24 cellular contexts compared by ENCODE assay signal in genomic region chr9:33436445-33436844, GRCh38. TPM values are rescaled to one million over a fixed set of nuclear protein-coding genes. Genes with fewer than 3 reads are reported as not detected.
DNase-seq lines count a peak whose midpoint lies in the region; ATAC-seq and TF ChIP-seq lines count a peak whose summit lies in the region.
"Had no signal": no experiment of that assay in that cellular context is flagged by ENCODE, and none has a peak within 500 bp of the region (broad histone marks: within the 10 kb centered on the region; RNA-seq: fewer than 3 reads in every experiment).

No MANE protein-coding gene starts in this region.

- 45% methylated on average over 7 of the region's 8 CpGs for WGBS in hepatocyte (ENCODE audit: low lambda C conversion rate, missing lambda C conversion rate)

- H3K36me3 ChIP-seq in left ventricle myocardium inferior: no peaks in the 10 kb centered on the region
- H3K36me3 ChIP-seq in right atrium auricular region: no peaks in the 10 kb centered on the region
- no peaks in the 10 kb centered on the region for H3K36me3 ChIP-seq in RWPE2 (ENCODE audit: low read depth)
- no peaks in the 10 kb centered on the region for H3K36me3 ChIP-seq in hepatocyte (replicated peaks; ENCODE audit: insufficient read depth, low read depth)
- H3K36me3 ChIP-seq: colonic mucosa had no signal

- H3K4me2 ChIP-seq in hepatocyte: no peak overlapping the region

- no peaks in the 10 kb centered on the region for H3K9me2 ChIP-seq in hepatocyte (replicated peaks; ENCODE audit: insufficient read depth)

- intact Hi-C loops in left ventricle myocardium inferior (cut with micrococcal nuclease): no loop called here

- TF ChIP-seq CTCF in left ventricle myocardium inferior (IDR thresholded peaks at IDR 0.05; ENCODE audit: borderline replicate concordance) (no peak), right atrium auricular region (IDR thresholded peaks at IDR 0.05) (no peak), RWPE2 (IDR thresholded peaks at IDR 0.05; ENCODE audit: poor library complexity, severe bottlenecking) (no peak), hepatocyte (IDR thresholded peaks at IDR 0.05; ENCODE audit: poor library complexity) (no peak)

- no peaks in the 10 kb centered on the region for H3K9me3 ChIP-seq in left ventricle myocardium inferior (replicated peaks)
- no peaks in the 10 kb centered on the region for H3K9me3 ChIP-seq in right atrium auricular region
- no peaks in the 10 kb centered on the region for H3K9me3 ChIP-seq in RWPE2 (ENCODE audit: severe bottlenecking)
- H3K9me3 ChIP-seq in hepatocyte (ENCODE audit: low read depth): no peaks in the 10 kb centered on the region
- H3K9me3 ChIP-seq: colonic mucosa, mucosa of descending colon, upper lobe of left lung had no signal

- no peak for DNase-seq in left ventricle myocardium inferior
- no peak for DNase-seq in right atrium auricular region (ENCODE audit: low spot score)
- DNase-seq in RWPE2 (ENCODE audit: low spot score): no peak
- no peak for DNase-seq in hepatocyte (ENCODE audit: low spot score)
- DNase-seq: activated CD4-positive, alpha-beta memory T cell treated with anti-CD3 and anti-CD28 coated beads, Interleukin-2, amount 10 ng/mL, durations not matched to agents 7 days and 5 days; activated T-cell treated with anti-CD3 and anti-CD28 coated beads, Interleukin-2, amount 50 U/mL, for 24 hours; CD8-positive, alpha-beta T cell; colonic mucosa; DMS79 treated with DMSO at 0.1 percent for 48 hours; GOT3; mucosa of descending colon; NCI-H1092; NCI-H2081 treated with DMSO at 0.1 percent for 48 hours; NCI-H526 treated with DMSO at 0.1 percent for 48 hours; stimulated activated naive CD4-positive, alpha-beta T cell; upper lobe of left lung had no signal

- H3K4me1 ChIP-seq in left ventricle myocardium inferior (peaks cover 40% of the 10 kb centered on the region), right atrium auricular region (peaks cover 0 to 23% of the 10 kb centered on the region in 2 donors), RWPE2 (ENCODE audit: insufficient read depth, poor library complexity, severe bottlenecking) (peaks cover 8% of the 10 kb centered on the region), hepatocyte (ENCODE audit: insufficient read depth) (peaks cover 21% of the 10 kb centered on the region)
- H3K4me1 ChIP-seq: colonic mucosa had no signal

- H3K4me3 ChIP-seq in left ventricle myocardium inferior (no peak overlapping the region), right atrium auricular region (no peak overlapping the region), RWPE2 (ENCODE audit: severe bottlenecking) (no peak overlapping the region), hepatocyte (no peak overlapping the region)
- H3K4me3 ChIP-seq: colonic mucosa, mucosa of descending colon had no signal

- no peaks in the 10 kb centered on the region for H3K79me2 ChIP-seq in hepatocyte

- no peaks in the 10 kb centered on the region for H4K20me1 ChIP-seq in hepatocyte (ENCODE audit: insufficient read depth, poor library complexity, severe bottlenecking)

- H3K27ac ChIP-seq in left ventricle myocardium inferior (replicated peaks) (peak overlapping the region; percentile 66), right atrium auricular region (peak overlapping the region in 1 of 2 donors; percentile 45), RWPE2 (ENCODE audit: poor library complexity, severe bottlenecking) (no peak overlapping the region), hepatocyte (peak overlapping the region; percentile 58)
- H3K27ac ChIP-seq: colonic mucosa, VCaP had no signal

- H2AFZ ChIP-seq in hepatocyte: no peak overlapping the region

- ATAC-seq in RWPE2 (ENCODE audit: low read depth): peak; percentile 29; the same call in 1 of the 3 replicates
- no peak for ATAC-seq in HG02610 (IDR thresholded peaks at IDR 0.05; ENCODE audit: unreplicated experiment)
- no peak for ATAC-seq in GM21619 (IDR thresholded peaks at IDR 0.05; ENCODE audit: unreplicated experiment)
- ATAC-seq in GM19351 (IDR thresholded peaks at IDR 0.05; ENCODE audit: unreplicated experiment): no peak
- no peak for ATAC-seq in HG02981 (IDR thresholded peaks at IDR 0.05; ENCODE audit: unreplicated experiment)
- ATAC-seq: activated naive CD4-positive, alpha-beta T cell treated with anti-CD3 and anti-CD28 coated beads, Interleukin-2, amount 50 U/mL, for 72 hours; CD8-positive, alpha-beta T cell; mucosa of descending colon had no signal

- H3K27me3 ChIP-seq in left ventricle myocardium inferior (ENCODE audit: low read depth) (peaks cover 23% of the 10 kb centered on the region), right atrium auricular region (no peaks in the 10 kb centered on the region), RWPE2 (ENCODE audit: insufficient read depth, poor library complexity, severe bottlenecking) (no peaks in the 10 kb centered on the region), hepatocyte (no peaks in the 10 kb centered on the region)
- H3K27me3 ChIP-seq: colonic mucosa, upper lobe of left lung had no signal

RNA-seq across cellular contexts. Expression of gene AQP3, which starts 10.9 kb away (rescaled TPM):
- total RNA-seq in left ventricle myocardium inferior: 13.6 TPM
- 100 to 1,000 TPM in 1 of 2 donors, 10 to 100 TPM in 1; 14.3 to 116 TPM for total RNA-seq in right atrium auricular region
- total RNA-seq in hepatocyte: 97.1 and 101 TPM in 2 replicates
- 99.3 and 123 TPM in 2 replicates for polyA plus RNA-seq in hepatocyte
- total RNA-seq: frontal cortex had no signal

RNA-seq across cellular contexts. Expression of gene AQP7, which starts 34.1 kb away (rescaled TPM):
- total RNA-seq in left ventricle myocardium inferior: 150 TPM
- 10 to 100 TPM; 58.4 to 74.9 TPM for total RNA-seq in right atrium auricular region
- 8.5 and 11.2 TPM in 2 replicates for total RNA-seq in hepatocyte
- 11.6 and 16.6 TPM in 2 replicates for polyA plus RNA-seq in hepatocyte
- total RNA-seq: CD8-positive, alpha-beta T cell; frontal cortex had no signal
- polyA plus RNA-seq: endothelial cell of umbilical vein had no signal

RNA-seq across cellular contexts. Expression of gene NOL6, which starts 37.3 kb away (rescaled TPM):
- 13.4 TPM for total RNA-seq in left ventricle myocardium inferior
- total RNA-seq in right atrium auricular region: 10 to 100 TPM; 12.5 to 16.1 TPM
- 19.3 and 21.9 TPM in 2 replicates for total RNA-seq in hepatocyte
- 20.6 and 24.1 TPM in 2 replicates for polyA plus RNA-seq in hepatocyte
